20 cellular contexts compared by ENCODE assay signal in genomic region chr10:86292462-86293322, GRCh38.
A peak's percentile ranks its signal among the peaks of the same experiment; 100 is the strongest.
DNase-seq lines count a peak whose midpoint lies in the region; ATAC-seq and TF ChIP-seq lines count a peak whose summit lies in the region.
"Had no signal": no experiment of that assay in that cellular context is flagged by ENCODE, and none has a peak within 500 bp of the region (broad histone marks: within the 10 kb centered on the region; RNA-seq: fewer than 3 reads in every experiment).

No MANE protein-coding gene starts in this region.

- ATAC-seq in IMR-90 (ENCODE audit: low read depth) (no peak), HG02840 (IDR thresholded peaks at IDR 0.05; ENCODE audit: low FRiP score, unreplicated experiment) (no peak), HG02610 (IDR thresholded peaks at IDR 0.05; ENCODE audit: unreplicated experiment) (no peak)
- ATAC-seq: left lung had no signal

- no peaks in the 10 kb centered on the region for H3K36me3 ChIP-seq in H7 (replicated peaks; ENCODE audit: control insufficient read depth, insufficient read depth, low read length)
- no peaks in the 10 kb centered on the region for H3K36me3 ChIP-seq in IMR-90 (ENCODE audit: control insufficient read depth, insufficient read depth, low read length)
- H3K36me3 ChIP-seq: left lung had no signal

- H3K4me3 ChIP-seq in H7 (ENCODE audit: insufficient read depth, low read depth, low read length) (no peak overlapping the region), IMR-90 (ENCODE audit: insufficient read depth, low read depth, low read length) (no peak overlapping the region)
- H3K4me3 ChIP-seq: left lung, PC-9 had no signal

- H3K27me3 ChIP-seq in H7 (ENCODE audit: control insufficient read depth, insufficient read depth, low read length) (peaks cover 2% of the 10 kb centered on the region; the same call in 1 of the 2 replicates), IMR-90 (ENCODE audit: control insufficient read depth, insufficient read depth, low read length) (no peaks in the 10 kb centered on the region)
- H3K27me3 ChIP-seq: left lung had no signal

- H4K20me1 ChIP-seq in IMR-90 (ENCODE audit: insufficient read depth, low read length): no peaks in the 10 kb centered on the region

- no peak for TF ChIP-seq POLR2A in IMR-90 (IDR thresholded peaks at IDR 0.05; ENCODE audit: low read depth, low read length)

- no peak overlapping the region for H4K91ac ChIP-seq in IMR-90 (ENCODE audit: insufficient read depth, low read depth, low read length)

- DNase-seq in H7 (peak; percentile 51), IMR-90 (no peak), globus pallidus (ENCODE audit: low spot score) (peak; percentile 55), posterior vena cava (ENCODE audit: low spot score) (peak; percentile 76), NCI-H2107 treated with DMSO at 0.1 percent for 48 hours (lab: John Stamatoyannopoulos, UW; ENCODE audit: unreplicated experiment) (no peak)
- DNase-seq: activated CD4-positive, CD25-positive, alpha-beta regulatory T cell treated with anti-CD3 and anti-CD28 coated beads, Interleukin-2, amount 50 U/mL, for 72 hours; activated naive CD4-positive, alpha-beta T cell; aorta; foreskin fibroblast; HCEC 1CT; KG1; left lung; NCI-H1048; NCI-H2107; NCI-H774; PC-9; stimulated activated CD4-positive, alpha-beta T cell treated with anti-CD3 and anti-CD28 coated beads, Interleukin-2, amount 100 ng/mL, for 48 hours; T1000 had no signal

- H3K27ac ChIP-seq in IMR-90 (ENCODE audit: insufficient read depth, low read length): no peak overlapping the region
- H3K27ac ChIP-seq: left lung, PC-9 had no signal

- dilution Hi-C loops in IMR-90 (cut with HindIII; ENCODE audit: low sequenced_read_pairs, unreplicated experiment): no loop called here

- TF ChIP-seq CTCF in IMR-90 (conservative IDR thresholded peaks at IDR 0.05; ENCODE audit: low read depth, low read length): no peak

- no peak overlapping the region for H4K5ac ChIP-seq in IMR-90 (ENCODE audit: low read depth, low read length)

- TF ChIP-seq RAD21 in IMR-90 (IDR thresholded peaks at IDR 0.05; ENCODE audit: low read length): no peak

- intact Hi-C loops in IMR-90 (cut with micrococcal nuclease) (no loop called here), posterior vena cava (cut with DNase I) (no loop called here)

- WGBS in IMR-90 (ENCODE audit: extremely low coverage in 2 of 2, insufficient read length in 1 of 2), 2 experiments: 45% methylated on average over 4 of the region's 13 CpGs; no CpG with 5 or more reads in 1 of the 2 experiments

- no peak overlapping the region for H3K4ac ChIP-seq in IMR-90 (ENCODE audit: low read depth, low read length)

- H3K9me3 ChIP-seq in IMR-90 (ENCODE audit: control insufficient read depth, insufficient read depth, low read length): no peaks in the 10 kb centered on the region
- H3K9me3 ChIP-seq: left lung had no signal

- H3K4me1 ChIP-seq in IMR-90 (ENCODE audit: control insufficient read depth, insufficient read depth, low read length): no peaks in the 10 kb centered on the region
- H3K4me1 ChIP-seq: left lung had no signal

- peak overlapping the region; percentile 24 for H2BK5ac ChIP-seq in IMR-90 (ENCODE audit: low read depth, low read length, poor library complexity, severe bottlenecking)

- in situ Hi-C loops in IMR-90 (cut with MboI; ENCODE audit: low sequenced_read_pairs): no loop called here

- no TSS peak for BruUV-seq in IMR-90 (replicated peaks; lab: Mats Ljungman, UMichigan)

- H3K23ac ChIP-seq in IMR-90 (ENCODE audit: low read depth, low read length): no peak overlapping the region

- CTCF ChIA-PET in IMR-90 (lab: Yijun Ruan, JAX): no interaction called here

- no peak overlapping the region for H2BK120ac ChIP-seq in IMR-90 (ENCODE audit: low read depth, low read length)

- H3K14ac ChIP-seq in IMR-90 (replicated peaks; ENCODE audit: low read depth, low read length): no peak overlapping the region

- POLR2A ChIA-PET in IMR-90 (lab: Charles Lee; ENCODE audit: unreplicated experiment): no interaction called here

- H4K8ac ChIP-seq in IMR-90 (ENCODE audit: low read depth in 2 of 2, low read length in 2 of 2): no peak overlapping the region

- no peak overlapping the region for H3K18ac ChIP-seq in IMR-90 (ENCODE audit: low read depth, low read length)

- H2AK9ac ChIP-seq in IMR-90 (replicated peaks; ENCODE audit: low read depth, low read length, poor library complexity): no peak overlapping the region

- no peak overlapping the region for H2AK5ac ChIP-seq in IMR-90 (ENCODE audit: low read depth, low read length)

- H3K9me1 ChIP-seq in IMR-90 (ENCODE audit: insufficient read depth, low read length): no peaks in the 10 kb centered on the region

- H2AFZ ChIP-seq in IMR-90 (replicated peaks; ENCODE audit: low read length, poor library complexity): peak overlapping the region; percentile 23
- H2AFZ ChIP-seq: PC-9 had no signal

- H3K9ac ChIP-seq in IMR-90 (ENCODE audit: low read depth, low read length): no peak overlapping the region

- H3K56ac ChIP-seq in IMR-90 (ENCODE audit: extremely low read depth, insufficient read depth, low read length): no peak overlapping the region

- no peak overlapping the region for H2BK15ac ChIP-seq in IMR-90 (ENCODE audit: low read depth, low read length)

- H3K79me1 ChIP-seq in IMR-90 (ENCODE audit: low read depth in 1 of 2, low read length in 2 of 2): no peaks in the 10 kb centered on the region

- H3K4me2 ChIP-seq in IMR-90 (ENCODE audit: low read depth, low read length): no peak overlapping the region
- H3K4me2 ChIP-seq: PC-9 had no signal

- no peak overlapping the region for H2BK20ac ChIP-seq in IMR-90 (ENCODE audit: low read depth, low read length)

TF ChIP-seq in IMR-90, 13 proteins besides CTCF, POLR2A, EP300 and RAD21:
- TF ChIP-seq USF2 (IDR thresholded peaks at IDR 0.05; ENCODE audit: low read depth, low read length) (no peak), SMC3 (IDR thresholded peaks at IDR 0.05; ENCODE audit: low read depth, low read length) (no peak), RCOR1 (IDR thresholded peaks at IDR 0.05; ENCODE audit: insufficient replicate concordance, low read length) (no peak), BHLHE40 (IDR thresholded peaks at IDR 0.05; ENCODE audit: low read depth, low read length) (no peak), MAZ (IDR thresholded peaks at IDR 0.05; ENCODE audit: borderline replicate concordance, low read depth, low read length) (no peak), FOS (IDR thresholded peaks at IDR 0.05; ENCODE audit: low read depth, low read length) (no peak), CEBPB (IDR thresholded peaks at IDR 0.05; ENCODE audit: low read depth, low read length) (no peak), ELK1 (IDR thresholded peaks at IDR 0.05; ENCODE audit: borderline replicate concordance, low read depth, low read length) (no peak), RFX5 (IDR thresholded peaks at IDR 0.05; ENCODE audit: low read depth, low read length) (no peak), MXI1 (IDR thresholded peaks at IDR 0.05; ENCODE audit: borderline replicate concordance, low read depth, low read length) (no peak), NFE2L2 (IDR thresholded peaks at IDR 0.05; ENCODE audit: low read depth, low read length) (no peak), CHD1 (IDR thresholded peaks at IDR 0.05; ENCODE audit: low read depth, low read length) (no peak), MAFK (IDR thresholded peaks at IDR 0.05; ENCODE audit: low read depth, low read length) (no peak)

Comparison
In these comparisons a context has a peak if more than half of its experiments do, and no peak if none do; other contexts are left out.
1. DNase-seq: peak in H7 (single experiment), globus pallidus (single experiment) and posterior vena cava (single experiment); none in IMR-90 (single experiment) and NCI-H2107 treated with DMSO at 0.1 percent for 48 hours (single experiment).